ENCODE assay signal across 21 cellular contexts in genomic region chr1:116287341-116288200, GRCh38.
DNase-seq lines count a peak whose midpoint lies in the region; ATAC-seq and TF ChIP-seq lines count a peak whose summit lies in the region.
"Had no signal": no experiment of that assay in that cellular context is flagged by ENCODE, and none has a peak within 500 bp of the region (broad histone marks: within the 10 kb centered on the region; RNA-seq: fewer than 3 reads in every experiment).

No MANE protein-coding gene starts in this region.

- no peaks in the 10 kb centered on the region for H3K9me2 ChIP-seq in Karpas-422 (replicated peaks; ENCODE audit: insufficient read depth, low read length)

- H3K4me1 ChIP-seq in Karpas-422 (ENCODE audit: low read length) (peaks cover 46% of the 10 kb centered on the region), esophagus muscularis mucosa (no peaks in the 10 kb centered on the region), aorta (ENCODE audit: control insufficient read depth in 1 of 2, insufficient read depth in 2 of 2, low read length in 2 of 2) (no peaks in the 10 kb centered on the region)
- H3K4me1 ChIP-seq in CD4-positive, alpha-beta memory T cell (ENCODE audit: insufficient read depth, low read length): no peaks in the 10 kb centered on the region

- no peak overlapping the region for H3K4me3 Mint-ChIP-seq in CD4-positive, alpha-beta memory T cell
- H3K4me3 Mint-ChIP-seq: activated naive CD4-positive, alpha-beta T cell treated with anti-CD3 and anti-CD28 coated beads, Interleukin-2, amount 10 ng/mL, durations not matched to agents 7 days and 5 days; neural crest cell had no signal

- H3K36me3 Mint-ChIP-seq in CD4-positive, alpha-beta memory T cell: peaks cover 0 to 2% of the 10 kb centered on the region in 2 donors

- no peak for TF ChIP-seq POLR2A in esophagus muscularis mucosa (IDR thresholded peaks at IDR 0.05; ENCODE audit: low read depth)

- TF ChIP-seq CTCF in esophagus muscularis mucosa (IDR thresholded peaks at IDR 0.05): no peak

- DNase-seq in DMS153 treated with DMSO at 0.1 percent for 48 hours (lab: John Stamatoyannopoulos, UW; ENCODE audit: unreplicated experiment): peak; percentile 21
- no peak for DNase-seq in Karpas-422
- DNase-seq in esophagus muscularis mucosa (ENCODE audit: extremely low spot score): peak; percentile 72
- DNase-seq in CD4-positive, alpha-beta memory T cell: no peak
- DNase-seq in aorta: no peak
- no peak for DNase-seq in C1 segment of cervical spinal cord (lab: John Stamatoyannopoulos, UW)
- DNase-seq: ACHN; activated naive CD4-positive, alpha-beta T cell treated with anti-CD3 and anti-CD28 coated beads, Interleukin-2, amount 10 ng/mL, durations not matched to agents 7 days and 5 days; activated T-cell treated with anti-CD3 and anti-CD28 coated beads, Interleukin-2, amount 50 U/mL, for 48 hours; anterior cingulate cortex; caudate nucleus; NCI-H1417 treated with DMSO at 0.1 percent for 48 hours; NCI-H774; substantia nigra had no signal

- peak overlapping the region; percentile 28 for H3K9ac ChIP-seq in Karpas-422 (ENCODE audit: low read length)

- H3K27ac Mint-ChIP-seq in CD4-positive, alpha-beta memory T cell: no peak overlapping the region
- H3K27ac Mint-ChIP-seq: activated naive CD4-positive, alpha-beta T cell treated with anti-CD3 and anti-CD28 coated beads, Interleukin-2, amount 10 ng/mL, durations not matched to agents 7 days and 5 days; progenitor cell of endocrine pancreas had no signal

- CTCF ChIA-PET in CD4-positive, alpha-beta memory T cell (lab: Charles Lee; ENCODE audit: partially characterized antibody): interaction anchor here (1.1 kb wide), 1 partner anchor 9 kb away, joined by 3 read pairs; no protein-coding TSS in a partner anchor

- H3K4me2 ChIP-seq in Karpas-422 (ENCODE audit: low read depth, low read length, poor library complexity, severe bottlenecking): peak overlapping the region; percentile 36
- H3K4me2 ChIP-seq: PC-9 had no signal

- no peaks in the 10 kb centered on the region for H3K79me2 ChIP-seq in Karpas-422 (ENCODE audit: low read length)

- H3K27me3 ChIP-seq in Karpas-422 (ENCODE audit: low read length) (no peaks in the 10 kb centered on the region), esophagus muscularis mucosa (no peaks in the 10 kb centered on the region), aorta (ENCODE audit: control insufficient read depth in 1 of 2, insufficient read depth in 2 of 2, low read length in 1 of 2) (no peaks in the 10 kb centered on the region)
- H3K27me3 ChIP-seq in CD4-positive, alpha-beta memory T cell (ENCODE audit: insufficient read depth, low read length): no peaks in the 10 kb centered on the region
- H3K27me3 ChIP-seq: SJSA1 had no signal

- H3K4me3 ChIP-seq in Karpas-422 (ENCODE audit: low read length) (no peak overlapping the region), esophagus muscularis mucosa (no peak overlapping the region), aorta (ENCODE audit: low read length in 2 of 2) (no peak overlapping the region)
- H3K4me3 ChIP-seq in CD4-positive, alpha-beta memory T cell (ENCODE audit: low read length in 2 of 2): no peak overlapping the region
- H3K4me3 ChIP-seq: PC-9, SJSA1 had no signal

- no peaks in the 10 kb centered on the region for H3K9me3 ChIP-seq in Karpas-422 (ENCODE audit: low read length)
- no peaks in the 10 kb centered on the region for H3K9me3 ChIP-seq in esophagus muscularis mucosa
- no peaks in the 10 kb centered on the region for H3K9me3 ChIP-seq in CD4-positive, alpha-beta memory T cell (ENCODE audit: control insufficient read depth in 1 of 2, low read length in 2 of 2)
- H3K9me3 ChIP-seq in aorta (ENCODE audit: control insufficient read depth, low read length): no peaks in the 10 kb centered on the region
- H3K9me3 ChIP-seq: SJSA1 had no signal

- no peak overlapping the region for H3K27ac ChIP-seq in Karpas-422 (ENCODE audit: low read length)
- no peak overlapping the region for H3K27ac ChIP-seq in esophagus muscularis mucosa (replicated peaks in 1 of 4)
- no peak overlapping the region for H3K27ac ChIP-seq in CD4-positive, alpha-beta memory T cell (ENCODE audit: low read depth, low read length)
- H3K27ac ChIP-seq in aorta (ENCODE audit: low read depth in 1 of 2, low read length in 2 of 2): no peak overlapping the region
- H3K27ac ChIP-seq: C4-2B, PC-9, SJSA1 had no signal

- peaks cover 0 to 2% of the 10 kb centered on the region in 2 donors for H3K27me3 Mint-ChIP-seq in CD4-positive, alpha-beta memory T cell

- ATAC-seq in GM21390 (IDR thresholded peaks at IDR 0.05; ENCODE audit: unreplicated experiment) (peak; percentile 16), aorta (ENCODE audit: low FRiP score) (no peak), GM21619 (IDR thresholded peaks at IDR 0.05; ENCODE audit: unreplicated experiment) (no peak)

- H3K36me3 ChIP-seq in Karpas-422 (ENCODE audit: insufficient read depth, low read length) (no peaks in the 10 kb centered on the region), esophagus muscularis mucosa (no peaks in the 10 kb centered on the region), aorta (ENCODE audit: control insufficient read depth in 1 of 2, insufficient read depth in 2 of 2, low read length in 1 of 2) (no peaks in the 10 kb centered on the region)
- H3K36me3 ChIP-seq in CD4-positive, alpha-beta memory T cell (ENCODE audit: insufficient read depth, low read length): no peaks in the 10 kb centered on the region
- H3K36me3 ChIP-seq: SJSA1 had no signal

- no peak for TF ChIP-seq EP300 in esophagus muscularis mucosa (IDR thresholded peaks at IDR 0.05)

- intact Hi-C loops in esophagus muscularis mucosa (cut with DNase I): no loop called here
- intact Hi-C loops in CD4-positive, alpha-beta memory T cell (cut with micrococcal nuclease): no loop called here
- intact Hi-C loops in aorta (cut with DNase I): no loop called here

- WGBS in esophagus muscularis mucosa: 81% methylated on average over 5 of the region's 5 CpGs
- whole genome bisulfite sequencing in aorta, 2 donors: 71 to 80% methylated on average over 5 of the region's 5 CpGs

- H2AFZ ChIP-seq in Karpas-422 (ENCODE audit: low read length): no peak overlapping the region; the same call in 1 of the 2 replicates
- H2AFZ ChIP-seq: PC-9 had no signal

- peaks cover 0 to 2% (median under 1%) of the 10 kb centered on the region in 4 donors for H3K4me1 Mint-ChIP-seq in CD4-positive, alpha-beta memory T cell
- H3K4me1 Mint-ChIP-seq: activated naive CD4-positive, alpha-beta T cell treated with anti-CD3 and anti-CD28 coated beads, Interleukin-2, amount 10 ng/mL, durations not matched to agents 7 days and 5 days; neural crest cell had no signal

- H3K9me3 Mint-ChIP-seq in CD4-positive, alpha-beta memory T cell: peaks cover 0 to 6% (median under 1%) of the 10 kb centered on the region in 8 donors

- POLR2A ChIA-PET in CD4-positive, alpha-beta memory T cell (lab: Charles Lee; ENCODE audit: partially characterized antibody): no interaction called here

- no peaks in the 10 kb centered on the region for H4K20me1 ChIP-seq in Karpas-422 (ENCODE audit: insufficient read depth, low read depth, low read length)

Comparison
In these comparisons a context has a peak if more than half of its experiments do, and no peak if none do; other contexts are left out.
1. DNase-seq: peak in DMS153 treated with DMSO at 0.1 percent for 48 hours (single experiment) and esophagus muscularis mucosa (single experiment); none in Karpas-422 (single experiment), CD4-positive, alpha-beta memory T cell (0 of 5), aorta (0 of 2) and C1 segment of cervical spinal cord (0 of 14).